In genomic region chr10:90921906-90922305, GRCh38 we compare ENCODE assay signal across 2 cellular contexts.
TF ChIP-seq lines count a peak whose summit lies in the region.

No MANE protein-coding gene starts in this region.

TF ChIP-seq in A549, 52 proteins besides CTCF, POLR2A, EP300 and RAD21:
- TF ChIP-seq KDM5A (IDR thresholded peaks at IDR 0.05) (no peak), ZFP36 (IDR thresholded peaks at IDR 0.05; ENCODE audit: borderline replicate concordance, partially characterized antibody) (no peak), NFE2L2 (conservative IDR thresholded peaks at IDR 0.05; ENCODE audit: low read length) (no peak), FOXS1 (CRISPR knock-in tag; IDR thresholded peaks at IDR 0.05) (no peak), EHMT2 (IDR thresholded peaks at IDR 0.05; ENCODE audit: low read depth) (no peak), HOXB13 (CRISPR knock-in tag; IDR thresholded peaks at IDR 0.05; ENCODE audit: low read depth) (no peak), BHLHE40 (IDR thresholded peaks at IDR 0.05; ENCODE audit: low read depth, low read length) (no peak)
- TF ChIP-seq, protein P1, sequence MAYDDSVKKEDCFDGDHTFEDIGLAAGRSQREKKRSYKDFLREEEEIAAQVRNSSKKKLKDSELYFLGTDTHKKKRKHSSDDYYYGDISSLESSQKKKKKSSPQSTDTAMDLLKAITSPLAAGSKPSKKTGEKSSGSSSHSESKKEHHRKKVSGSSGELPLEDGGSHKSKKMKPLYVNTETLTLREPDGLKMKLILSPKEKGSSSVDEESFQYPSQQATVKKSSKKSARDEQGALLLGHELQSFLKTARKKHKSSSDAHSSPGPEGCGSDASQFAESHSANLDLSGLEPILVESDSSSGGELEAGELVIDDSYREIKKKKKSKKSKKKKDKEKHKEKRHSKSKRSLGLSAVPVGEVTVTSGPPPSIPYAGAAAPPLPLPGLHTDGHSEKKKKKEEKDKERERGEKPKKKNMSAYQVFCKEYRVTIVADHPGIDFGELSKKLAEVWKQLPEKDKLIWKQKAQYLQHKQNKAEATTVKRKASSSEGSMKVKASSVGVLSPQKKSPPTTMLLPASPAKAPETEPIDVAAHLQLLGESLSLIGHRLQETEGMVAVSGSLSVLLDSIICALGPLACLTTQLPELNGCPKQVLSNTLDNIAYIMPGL (CRISPR knock-in tag; IDR thresholded peaks at IDR 0.05; ENCODE audit: borderline replicate concordance): no peak

TF ChIP-seq in HEK293, 187 proteins besides CTCF, POLR2A, EP300 and RAD21:
- TF ChIP-seq ZBTB20 (tag by site-specific recombination; IDR thresholded peaks at IDR 0.05): 0 out of 2 replicates have a peak, but pooled peaks have one; percentile 35
- TF ChIP-seq, protein P2, sequence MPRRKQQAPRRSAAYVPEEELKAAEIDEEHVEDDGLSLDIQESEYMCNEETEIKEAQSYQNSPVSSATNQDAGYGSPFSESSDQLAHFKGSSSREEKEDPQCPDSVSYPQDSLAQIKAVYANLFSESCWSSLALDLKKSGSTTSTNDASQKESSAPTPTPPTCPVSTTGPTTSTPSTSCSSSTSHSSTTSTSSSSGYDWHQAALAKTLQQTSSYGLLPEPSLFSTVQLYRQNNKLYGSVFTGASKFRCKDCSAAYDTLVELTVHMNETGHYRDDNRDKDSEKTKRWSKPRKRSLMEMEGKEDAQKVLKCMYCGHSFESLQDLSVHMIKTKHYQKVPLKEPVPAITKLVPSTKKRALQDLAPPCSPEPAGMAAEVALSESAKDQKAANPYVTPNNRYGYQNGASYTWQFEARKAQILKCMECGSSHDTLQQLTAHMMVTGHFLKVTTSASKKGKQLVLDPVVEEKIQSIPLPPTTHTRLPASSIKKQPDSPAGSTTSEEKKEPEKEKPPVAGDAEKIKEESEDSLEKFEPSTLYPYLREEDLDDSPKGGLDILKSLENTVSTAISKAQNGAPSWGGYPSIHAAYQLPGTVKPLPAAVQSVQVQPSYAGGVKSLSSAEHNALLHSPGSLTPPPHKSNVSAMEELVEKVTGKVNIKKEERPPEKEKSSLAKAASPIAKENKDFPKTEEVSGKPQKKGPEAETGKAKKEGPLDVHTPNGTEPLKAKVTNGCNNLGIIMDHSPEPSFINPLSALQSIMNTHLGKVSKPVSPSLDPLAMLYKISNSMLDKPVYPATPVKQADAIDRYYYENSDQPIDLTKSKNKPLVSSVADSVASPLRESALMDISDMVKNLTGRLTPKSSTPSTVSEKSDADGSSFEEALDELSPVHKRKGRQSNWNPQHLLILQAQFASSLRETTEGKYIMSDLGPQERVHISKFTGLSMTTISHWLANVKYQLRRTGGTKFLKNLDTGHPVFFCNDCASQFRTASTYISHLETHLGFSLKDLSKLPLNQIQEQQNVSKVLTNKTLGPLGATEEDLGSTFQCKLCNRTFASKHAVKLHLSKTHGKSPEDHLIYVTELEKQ (tag by site-specific recombination; IDR thresholded peaks at IDR 0.05; ENCODE audit: borderline replicate concordance): no peak
- TF ChIP-seq ZBTB8A (tag by site-specific recombination; IDR thresholded peaks at IDR 0.05): no peak
- no peak for TF ChIP-seq KLF16 (tag by site-specific recombination; IDR thresholded peaks at IDR 0.05)
